ENCODE assay signal across 1 cellular context in the genomic region with DNA sequence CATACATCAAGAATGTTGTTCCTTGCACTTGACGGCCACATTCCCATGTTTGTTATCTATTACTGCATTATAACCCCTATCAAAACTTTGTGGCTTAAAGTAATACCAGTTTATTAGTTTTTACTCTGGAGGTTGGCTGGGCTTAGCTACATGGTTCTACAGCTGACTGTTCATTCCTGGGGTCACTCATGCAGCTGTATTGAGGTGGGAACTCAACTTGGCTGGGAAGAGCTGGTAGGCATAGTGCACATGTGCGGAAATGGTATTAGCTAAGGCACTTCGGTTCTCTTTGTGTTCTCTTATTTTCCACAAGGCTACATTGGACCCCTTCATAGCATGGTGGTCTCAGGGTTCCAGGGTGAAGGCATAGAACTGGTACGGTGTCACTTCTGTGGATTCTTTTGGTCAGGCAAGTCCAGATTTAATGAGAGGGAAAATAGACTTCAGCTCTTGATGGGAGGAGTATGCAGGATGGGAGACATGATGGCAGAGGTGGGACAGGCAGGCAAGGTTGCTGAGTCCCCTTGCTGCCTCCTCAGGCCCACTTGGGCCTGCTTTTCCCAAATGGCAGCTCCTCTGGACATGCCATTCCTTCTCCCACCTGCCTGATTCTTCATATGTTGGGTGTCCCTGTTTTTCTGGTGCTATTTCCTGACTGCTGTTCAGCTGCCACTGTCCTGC.
TF ChIP-seq lines count a peak whose summit lies in the region.

No MANE protein-coding gene starts in this region.

TF ChIP-seq in K562, 482 proteins besides CTCF, POLR2A, EP300 and RAD21 (continued from another document):
- TF ChIP-seq, protein P1, sequence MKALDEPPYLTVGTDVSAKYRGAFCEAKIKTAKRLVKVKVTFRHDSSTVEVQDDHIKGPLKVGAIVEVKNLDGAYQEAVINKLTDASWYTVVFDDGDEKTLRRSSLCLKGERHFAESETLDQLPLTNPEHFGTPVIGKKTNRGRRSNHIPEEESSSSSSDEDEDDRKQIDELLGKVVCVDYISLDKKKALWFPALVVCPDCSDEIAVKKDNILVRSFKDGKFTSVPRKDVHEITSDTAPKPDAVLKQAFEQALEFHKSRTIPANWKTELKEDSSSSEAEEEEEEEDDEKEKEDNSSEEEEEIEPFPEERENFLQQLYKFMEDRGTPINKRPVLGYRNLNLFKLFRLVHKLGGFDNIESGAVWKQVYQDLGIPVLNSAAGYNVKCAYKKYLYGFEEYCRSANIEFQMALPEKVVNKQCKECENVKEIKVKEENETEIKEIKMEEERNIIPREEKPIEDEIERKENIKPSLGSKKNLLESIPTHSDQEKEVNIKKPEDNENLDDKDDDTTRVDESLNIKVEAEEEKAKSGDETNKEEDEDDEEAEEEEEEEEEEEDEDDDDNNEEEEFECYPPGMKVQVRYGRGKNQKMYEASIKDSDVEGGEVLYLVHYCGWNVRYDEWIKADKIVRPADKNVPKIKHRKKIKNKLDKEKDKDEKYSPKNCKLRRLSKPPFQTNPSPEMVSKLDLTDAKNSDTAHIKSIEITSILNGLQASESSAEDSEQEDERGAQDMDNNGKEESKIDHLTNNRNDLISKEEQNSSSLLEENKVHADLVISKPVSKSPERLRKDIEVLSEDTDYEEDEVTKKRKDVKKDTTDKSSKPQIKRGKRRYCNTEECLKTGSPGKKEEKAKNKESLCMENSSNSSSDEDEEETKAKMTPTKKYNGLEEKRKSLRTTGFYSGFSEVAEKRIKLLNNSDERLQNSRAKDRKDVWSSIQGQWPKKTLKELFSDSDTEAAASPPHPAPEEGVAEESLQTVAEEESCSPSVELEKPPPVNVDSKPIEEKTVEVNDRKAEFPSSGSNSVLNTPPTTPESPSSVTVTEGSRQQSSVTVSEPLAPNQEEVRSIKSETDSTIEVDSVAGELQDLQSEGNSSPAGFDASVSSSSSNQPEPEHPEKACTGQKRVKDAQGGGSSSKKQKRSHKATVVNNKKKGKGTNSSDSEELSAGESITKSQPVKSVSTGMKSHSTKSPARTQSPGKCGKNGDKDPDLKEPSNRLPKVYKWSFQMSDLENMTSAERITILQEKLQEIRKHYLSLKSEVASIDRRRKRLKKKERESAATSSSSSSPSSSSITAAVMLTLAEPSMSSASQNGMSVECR (CRISPR knock-in tag; IDR thresholded peaks at IDR 0.05) = 0 out of 2 replicates have a peak, but pooled peaks have one; percentile 35
- TF ChIP-seq, protein P2, sequence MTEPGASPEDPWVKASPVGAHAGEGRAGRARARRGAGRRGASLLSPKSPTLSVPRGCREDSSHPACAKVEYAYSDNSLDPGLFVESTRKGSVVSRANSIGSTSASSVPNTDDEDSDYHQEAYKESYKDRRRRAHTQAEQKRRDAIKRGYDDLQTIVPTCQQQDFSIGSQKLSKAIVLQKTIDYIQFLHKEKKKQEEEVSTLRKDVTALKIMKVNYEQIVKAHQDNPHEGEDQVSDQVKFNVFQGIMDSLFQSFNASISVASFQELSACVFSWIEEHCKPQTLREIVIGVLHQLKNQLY (CRISPR knock-in tag; conservative IDR thresholded peaks at IDR 0.05) = 0 out of 4 replicates have a peak, but pooled peaks of 1 of the 2 experiments have one; percentile 30
- TF ChIP-seq KDM4B (IDR thresholded peaks at IDR 0.05; ENCODE audit: borderline replicate concordance in 2 of 2, low read depth in 1 of 2) (no peak), ZNF324 (CRISPR knock-in tag; IDR thresholded peaks at IDR 0.05) (0 out of 2 replicates have a peak, but pooled peaks have one; percentile 11), ZNF589 (CRISPR knock-in tag; IDR thresholded peaks at IDR 0.05; ENCODE audit: low read depth) (peak; percentile 21; the same call in 1 of the 2 replicates), PPARD (CRISPR knock-in tag; IDR thresholded peaks at IDR 0.05) (0 out of 2 replicates have a peak, but pooled peaks have one; percentile 48), ZKSCAN3 (CRISPR knock-in tag; IDR thresholded peaks at IDR 0.05) (peak; percentile 50; the same call in 1 of the 2 replicates), NR2F6 (CRISPR knock-in tag; IDR thresholded peaks at IDR 0.05) (0 out of 2 replicates have a peak, but pooled peaks have one; percentile 72), ZNF143 (CRISPR knock-in tag; IDR thresholded peaks at IDR 0.05) (peak; percentile 15; the same call in 1 of the 2 replicates), WHSC1 (IDR thresholded peaks at IDR 0.05; ENCODE audit: low read length) (peak; percentile 69), RBM17 (IDR thresholded peaks at IDR 0.05; ENCODE audit: borderline replicate concordance, low read depth, low read length) (no peak), CCNT2 (IDR thresholded peaks at IDR 0.05; ENCODE audit: borderline replicate concordance, extremely low read depth, insufficient read length, low read depth, low read length) (no peak), TEAD4 (IDR thresholded peaks at IDR 0.05; ENCODE audit: low read length) (no peak), TEAD4 (CRISPR knock-in tag; IDR thresholded peaks at IDR 0.05; ENCODE audit: borderline replicate concordance) (peak; percentile 56; the same call in 1 of the 2 replicates), IRF2 (CRISPR knock-in tag; IDR thresholded peaks at IDR 0.05) (peak; percentile 64; the same call in 1 of the 2 replicates)
- TF ChIP-seq, protein P3, sequence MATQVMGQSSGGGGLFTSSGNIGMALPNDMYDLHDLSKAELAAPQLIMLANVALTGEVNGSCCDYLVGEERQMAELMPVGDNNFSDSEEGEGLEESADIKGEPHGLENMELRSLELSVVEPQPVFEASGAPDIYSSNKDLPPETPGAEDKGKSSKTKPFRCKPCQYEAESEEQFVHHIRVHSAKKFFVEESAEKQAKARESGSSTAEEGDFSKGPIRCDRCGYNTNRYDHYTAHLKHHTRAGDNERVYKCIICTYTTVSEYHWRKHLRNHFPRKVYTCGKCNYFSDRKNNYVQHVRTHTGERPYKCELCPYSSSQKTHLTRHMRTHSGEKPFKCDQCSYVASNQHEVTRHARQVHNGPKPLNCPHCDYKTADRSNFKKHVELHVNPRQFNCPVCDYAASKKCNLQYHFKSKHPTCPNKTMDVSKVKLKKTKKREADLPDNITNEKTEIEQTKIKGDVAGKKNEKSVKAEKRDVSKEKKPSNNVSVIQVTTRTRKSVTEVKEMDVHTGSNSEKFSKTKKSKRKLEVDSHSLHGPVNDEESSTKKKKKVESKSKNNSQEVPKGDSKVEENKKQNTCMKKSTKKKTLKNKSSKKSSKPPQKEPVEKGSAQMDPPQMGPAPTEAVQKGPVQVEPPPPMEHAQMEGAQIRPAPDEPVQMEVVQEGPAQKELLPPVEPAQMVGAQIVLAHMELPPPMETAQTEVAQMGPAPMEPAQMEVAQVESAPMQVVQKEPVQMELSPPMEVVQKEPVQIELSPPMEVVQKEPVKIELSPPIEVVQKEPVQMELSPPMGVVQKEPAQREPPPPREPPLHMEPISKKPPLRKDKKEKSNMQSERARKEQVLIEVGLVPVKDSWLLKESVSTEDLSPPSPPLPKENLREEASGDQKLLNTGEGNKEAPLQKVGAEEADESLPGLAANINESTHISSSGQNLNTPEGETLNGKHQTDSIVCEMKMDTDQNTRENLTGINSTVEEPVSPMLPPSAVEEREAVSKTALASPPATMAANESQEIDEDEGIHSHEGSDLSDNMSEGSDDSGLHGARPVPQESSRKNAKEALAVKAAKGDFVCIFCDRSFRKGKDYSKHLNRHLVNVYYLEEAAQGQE (CRISPR knock-in tag; IDR thresholded peaks at IDR 0.05; ENCODE audit: low read depth) = 0 out of 2 replicates have a peak, but pooled peaks have one; percentile 35
- TF ChIP-seq, protein P4, sequence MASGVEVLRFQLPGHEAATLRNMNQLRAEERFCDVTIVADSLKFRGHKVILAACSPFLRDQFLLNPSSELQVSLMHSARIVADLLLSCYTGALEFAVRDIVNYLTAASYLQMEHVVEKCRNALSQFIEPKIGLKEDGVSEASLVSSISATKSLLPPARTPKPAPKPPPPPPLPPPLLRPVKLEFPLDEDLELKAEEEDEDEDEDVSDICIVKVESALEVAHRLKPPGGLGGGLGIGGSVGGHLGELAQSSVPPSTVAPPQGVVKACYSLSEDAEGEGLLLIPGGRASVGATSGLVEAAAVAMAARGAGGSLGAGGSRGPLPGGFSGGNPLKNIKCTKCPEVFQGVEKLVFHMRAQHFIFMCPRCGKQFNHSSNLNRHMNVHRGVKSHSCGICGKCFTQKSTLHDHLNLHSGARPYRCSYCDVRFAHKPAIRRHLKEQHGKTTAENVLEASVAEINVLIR (CRISPR knock-in tag; IDR thresholded peaks at IDR 0.05) = 0 out of 2 replicates have a peak, but pooled peaks have one; percentile 25
- TF ChIP-seq, protein P5, sequence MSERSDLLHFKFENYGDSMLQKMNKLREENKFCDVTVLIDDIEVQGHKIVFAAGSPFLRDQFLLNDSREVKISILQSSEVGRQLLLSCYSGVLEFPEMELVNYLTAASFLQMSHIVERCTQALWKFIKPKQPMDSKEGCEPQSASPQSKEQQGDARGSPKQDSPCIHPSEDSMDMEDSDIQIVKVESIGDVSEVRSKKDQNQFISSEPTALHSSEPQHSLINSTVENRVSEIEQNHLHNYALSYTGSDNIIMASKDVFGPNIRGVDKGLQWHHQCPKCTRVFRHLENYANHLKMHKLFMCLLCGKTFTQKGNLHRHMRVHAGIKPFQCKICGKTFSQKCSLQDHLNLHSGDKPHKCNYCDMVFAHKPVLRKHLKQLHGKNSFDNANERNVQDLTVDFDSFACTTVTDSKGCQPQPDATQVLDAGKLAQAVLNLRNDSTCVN (CRISPR knock-in tag; IDR thresholded peaks at IDR 0.05) = 0 out of 2 replicates have a peak, but pooled peaks have one; percentile 8
- TF ChIP-seq, protein P6, sequence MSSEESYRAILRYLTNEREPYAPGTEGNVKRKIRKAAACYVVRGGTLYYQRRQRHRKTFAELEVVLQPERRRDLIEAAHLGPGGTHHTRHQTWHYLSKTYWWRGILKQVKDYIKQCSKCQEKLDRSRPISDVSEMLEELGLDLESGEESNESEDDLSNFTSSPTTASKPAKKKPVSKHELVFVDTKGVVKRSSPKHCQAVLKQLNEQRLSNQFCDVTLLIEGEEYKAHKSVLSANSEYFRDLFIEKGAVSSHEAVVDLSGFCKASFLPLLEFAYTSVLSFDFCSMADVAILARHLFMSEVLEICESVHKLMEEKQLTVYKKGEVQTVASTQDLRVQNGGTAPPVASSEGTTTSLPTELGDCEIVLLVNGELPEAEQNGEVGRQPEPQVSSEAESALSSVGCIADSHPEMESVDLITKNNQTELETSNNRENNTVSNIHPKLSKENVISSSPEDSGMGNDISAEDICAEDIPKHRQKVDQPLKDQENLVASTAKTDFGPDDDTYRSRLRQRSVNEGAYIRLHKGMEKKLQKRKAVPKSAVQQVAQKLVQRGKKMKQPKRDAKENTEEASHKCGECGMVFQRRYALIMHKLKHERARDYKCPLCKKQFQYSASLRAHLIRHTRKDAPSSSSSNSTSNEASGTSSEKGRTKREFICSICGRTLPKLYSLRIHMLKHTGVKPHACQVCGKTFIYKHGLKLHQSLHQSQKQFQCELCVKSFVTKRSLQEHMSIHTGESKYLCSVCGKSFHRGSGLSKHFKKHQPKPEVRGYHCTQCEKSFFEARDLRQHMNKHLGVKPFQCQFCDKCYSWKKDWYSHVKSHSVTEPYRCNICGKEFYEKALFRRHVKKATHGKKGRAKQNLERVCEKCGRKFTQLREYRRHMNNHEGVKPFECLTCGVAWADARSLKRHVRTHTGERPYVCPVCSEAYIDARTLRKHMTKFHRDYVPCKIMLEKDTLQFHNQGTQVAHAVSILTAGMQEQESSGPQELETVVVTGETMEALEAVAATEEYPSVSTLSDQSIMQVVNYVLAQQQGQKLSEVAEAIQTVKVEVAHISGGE (CRISPR knock-in tag; IDR thresholded peaks at IDR 0.05) = 0 out of 6 replicates have a peak, but pooled peaks of 1 of the 3 experiments have one; percentile 14
